In the genomic region with DNA sequence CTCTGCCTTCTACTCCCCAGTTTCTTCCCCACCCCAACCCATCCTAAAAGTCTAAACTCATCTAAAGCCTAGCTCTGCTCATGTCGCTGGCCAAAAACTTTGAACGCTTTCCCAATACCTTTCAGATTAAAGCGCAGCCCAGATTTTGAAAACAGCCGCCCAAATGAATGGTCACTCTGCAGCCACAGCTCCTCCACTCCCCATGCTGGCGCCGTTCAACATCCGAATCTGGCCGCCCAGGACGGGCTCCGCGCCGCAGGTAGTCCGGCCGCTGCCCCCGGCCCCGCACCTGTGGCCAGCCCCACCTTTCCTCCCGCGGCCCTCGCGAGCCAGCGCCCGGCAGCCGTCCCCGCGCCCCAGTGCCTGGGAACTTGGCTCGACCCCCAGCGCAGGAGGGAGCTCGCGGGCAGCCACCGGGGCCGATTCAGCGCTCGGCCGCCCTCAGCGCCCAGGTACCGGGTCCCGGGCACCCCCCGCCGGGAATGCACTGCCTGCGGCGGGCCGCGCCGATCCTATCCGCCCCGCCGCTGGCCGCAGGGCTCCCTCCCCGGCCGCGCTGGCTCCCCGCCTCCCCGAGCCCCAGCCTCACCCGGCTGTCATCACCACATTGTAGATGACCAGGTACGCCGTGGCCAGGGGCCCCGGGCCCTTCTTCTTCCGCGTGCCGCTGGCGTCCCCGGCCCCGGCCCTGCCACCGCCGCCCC, we compare ENCODE assay signal across 8 cellular contexts. TPM values are rescaled to one million over a fixed set of nuclear protein-coding genes. Genes with fewer than 3 reads are reported as not detected.
DNase-seq lines count a peak whose midpoint lies in the region; ATAC-seq and TF ChIP-seq lines count a peak whose summit lies in the region.

No MANE protein-coding gene starts in this region.

- H3K27ac Mint-ChIP-seq in CD4-positive, alpha-beta T cell = peak overlapping the region; percentile 89
- H3K27ac Mint-ChIP-seq in mesothelial cell of epicardium = peak overlapping the region; percentile 77

- CTCF ChIA-PET in CD4-positive, alpha-beta T cell (lab: Charles Lee) = interaction anchor here (0.9 to 1.4 kb wide), 2 partner anchors 8 to 1200 kb away, joined by 3 read pairs; a partner anchor contains a TSS

- no peaks in the 10 kb centered on the region for H3K27me3 ChIP-seq in CD4-positive, alpha-beta T cell (ENCODE audit: control insufficient read depth, insufficient read depth, low read length)
- H3K27me3 ChIP-seq in SJCRH30 (no peaks in the 10 kb centered on the region), transverse colon (no peaks in the 10 kb centered on the region)
- H3K27me3 ChIP-seq in effector memory CD4-positive, alpha-beta T cell (replicated peaks; ENCODE audit: control insufficient read depth, insufficient read depth, low read length, poor library complexity, severe bottlenecking) = no peaks in the 10 kb centered on the region

- no peaks in the 10 kb centered on the region for H3K9me3 ChIP-seq in CD4-positive, alpha-beta T cell (ENCODE audit: control insufficient read depth, low read length)
- H3K9me3 ChIP-seq in SJCRH30 (replicated peaks) = no peaks in the 10 kb centered on the region
- H3K9me3 ChIP-seq in effector memory CD4-positive, alpha-beta T cell (ENCODE audit: control insufficient read depth, low read length) = no peaks in the 10 kb centered on the region
- H3K9me3 ChIP-seq in transverse colon = no peaks in the 10 kb centered on the region

- H3K4me3 ChIP-seq in SJCRH30 (peak overlapping the region; percentile 78), transverse colon (peak overlapping the region; percentile 70 to 96 (median 82))
- peak overlapping the region; percentile 80 for H3K4me3 ChIP-seq in effector memory CD4-positive, alpha-beta T cell (ENCODE audit: insufficient read depth, low read depth, low read length, poor library complexity, severe bottlenecking)

- no peaks in the 10 kb centered on the region for H3K27me3 Mint-ChIP-seq in CD4-positive, alpha-beta T cell
- H3K27me3 Mint-ChIP-seq in mesothelial cell of epicardium (ENCODE audit: low read depth) = no peaks in the 10 kb centered on the region

- H3K36me3 ChIP-seq in SJCRH30 = peaks cover 8% of the 10 kb centered on the region
- H3K36me3 ChIP-seq in effector memory CD4-positive, alpha-beta T cell (ENCODE audit: control insufficient read depth, insufficient read depth, low read length) = peaks cover 13% of the 10 kb centered on the region
- H3K36me3 ChIP-seq in transverse colon = peaks cover 0 to 11% (median 4%) of the 10 kb centered on the region in 4 donors

- POLR2A ChIA-PET in CD4-positive, alpha-beta T cell (lab: Charles Lee) = interaction anchor here (0.6 to 3.5 kb wide), 3 partner anchors 383 to 1200 kb away, joined by 3 to 12 read pairs (median 8); a partner anchor contains a TSS

- H3K4me1 ChIP-seq in SJCRH30 = no peaks in the 10 kb centered on the region; the same call in 1 of the 2 replicates
- H3K4me1 ChIP-seq in effector memory CD4-positive, alpha-beta T cell (ENCODE audit: control insufficient read depth, insufficient read depth, low read length, poor library complexity, severe bottlenecking) = peaks cover 6% of the 10 kb centered on the region
- peaks cover 0 to 33% (median 16%) of the 10 kb centered on the region in 4 donors for H3K4me1 ChIP-seq in transverse colon

- 1% methylated on average over 48 of the region's 65 CpGs; no CpG with 5 or more reads in 1 of the 2 donors for whole genome bisulfite sequencing in transverse colon (ENCODE audit: low coverage in 1 of 2), 2 donors

- TF ChIP-seq CTCF in CD4-positive, alpha-beta T cell (IDR thresholded peaks at IDR 0.05) = no peak
- TF ChIP-seq CTCF in mesothelial cell of epicardium (IDR thresholded peaks at IDR 0.05; ENCODE audit: unreplicated experiment) (no peak), transverse colon (IDR thresholded peaks at IDR 0.05) (peak in 1 of 5 experiments; percentile 7)

- peaks cover 20% of the 10 kb centered on the region for H3K4me1 Mint-ChIP-seq in CD4-positive, alpha-beta T cell (ENCODE audit: low read depth)
- H3K4me1 Mint-ChIP-seq in mesothelial cell of epicardium = peaks cover 20% of the 10 kb centered on the region

- TF ChIP-seq EP300 in transverse colon (IDR thresholded peaks at IDR 0.05; ENCODE audit: low read depth) = no peak

- H3K9me3 Mint-ChIP-seq in CD4-positive, alpha-beta T cell = no peaks in the 10 kb centered on the region
- no peaks in the 10 kb centered on the region for H3K9me3 Mint-ChIP-seq in mesothelial cell of epicardium

- peaks cover 32% of the 10 kb centered on the region for H3K36me3 Mint-ChIP-seq in CD4-positive, alpha-beta T cell (ENCODE audit: low read depth)
- peaks cover 17% of the 10 kb centered on the region for H3K36me3 Mint-ChIP-seq in mesothelial cell of epicardium

- peak; percentile 18 for ATAC-seq in CD4-positive, alpha-beta T cell (ENCODE audit: poor library complexity)
- ATAC-seq in GM18873 (IDR thresholded peaks at IDR 0.05; ENCODE audit: low FRiP score, unreplicated experiment) (peak; percentile 23), HG03095 (IDR thresholded peaks at IDR 0.05; ENCODE audit: unreplicated experiment) (peak; percentile 31)

- peak overlapping the region; percentile 84 for H3K27ac ChIP-seq in CD4-positive, alpha-beta T cell (ENCODE audit: low read depth, low read length)
- H3K27ac ChIP-seq in SJCRH30 = peak overlapping the region; percentile 94
- H3K27ac ChIP-seq in effector memory CD4-positive, alpha-beta T cell (ENCODE audit: insufficient read depth, low read length, poor library complexity, severe bottlenecking) = peak overlapping the region; percentile 79
- H3K27ac ChIP-seq in transverse colon = peak overlapping the region; percentile 91 to 95 (median 92)

- peak in 4 of 10 experiments; percentile 4 to 34 (median 24) for DNase-seq in CD4-positive, alpha-beta T cell
- DNase-seq in SJCRH30 = peak in 1 of 2 experiments; percentile 37
- no peak for DNase-seq in effector memory CD4-positive, alpha-beta T cell
- DNase-seq in mesothelial cell of epicardium (ENCODE audit: low spot score in 2 of 2, unreplicated experiment in 2 of 2) = peak; percentile 37 to 69
- DNase-seq in transverse colon = peak; percentile 55
- no peak for DNase-seq in HPDE6-E6E7 (ENCODE audit: extremely low spot score)

- TF ChIP-seq POLR2A in transverse colon (IDR thresholded peaks at IDR 0.05) = no peak

- H3K4me3 Mint-ChIP-seq in CD4-positive, alpha-beta T cell = peak overlapping the region; percentile 95
- H3K4me3 Mint-ChIP-seq in mesothelial cell of epicardium = no peak overlapping the region

- intact Hi-C loops in CD4-positive, alpha-beta T cell (cut with DNase I, micrococcal nuclease) = loop anchor here (2.0 to 10.0 kb wide), 9 partner anchors 384 to 1924 kb away; a partner anchor contains a TSS
- intact Hi-C loops in transverse colon (cut with DNase I; ENCODE audit: low total_unique reads) = no loop called here

- in situ Hi-C loops in transverse colon (cut with MboI; ENCODE audit: low pct_ligation_motif_present in 1 of 4, low pct_unique_long_range_greater_than_20kb in 1 of 4, low sequenced_read_pairs in 3 of 4) = no loop called here

RNA-seq across cellular contexts. Expression of a gene that starts 0.4 kb away (rescaled TPM):
- 10 to 100 TPM; 12.1 to 13.3 TPM for total RNA-seq in CD4-positive, alpha-beta T cell
- 34.2 and 37.0 TPM in 2 replicates for total RNA-seq in SJCRH30 (2014; rRNA removed; shearing (Covaris generic))
- total RNA-seq in mesothelial cell of epicardium (22.8 to 23.7 TPM (median 22.9 TPM) in 3 replicates), transverse colon (10 to 100 TPM; 11.9 to 70.5 (median 48.2) TPM)

Comparison
In these comparisons a context has a peak if more than half of its experiments do, and no peak if none do; other contexts are left out.
1. DNase-seq: peak in mesothelial cell of epicardium (2 of 2) and transverse colon (single experiment); none in effector memory CD4-positive, alpha-beta T cell (0 of 3) and HPDE6-E6E7 (single experiment).
2. Peak in every context shown above with its lines, with median percentiles within 50 percentile points of each other: ATAC-seq, H3K27ac ChIP-seq and H3K4me3 ChIP-seq.